ENCODE assay signal across 18 cellular contexts in genomic region chr7:158963780-158964222, GRCh38.
"Had no signal": no experiment of that assay in that cellular context is flagged by ENCODE, and none has a peak within 500 bp of the region (broad histone marks: within the 10 kb centered on the region; RNA-seq: fewer than 3 reads in every experiment).

No MANE protein-coding gene starts in this region.

- H3K9ac ChIP-seq: neural progenitor cell had no signal

- H3K27ac Mint-ChIP-seq: activated naive CD4-positive, alpha-beta T cell treated with anti-CD3 and anti-CD28 coated beads, Interleukin-2, amount 50 U/mL, for 72 hours; activated T-cell treated with anti-CD3 and anti-CD28 coated beads, Interleukin-2, amount 50 U/mL, for 72 hours; neural progenitor cell; stimulated activated effector memory CD8-positive, alpha-beta T cell treated with anti-CD3 and anti-CD28 coated beads, Interleukin-12 subunit alpha, Interleukin-12 subunit beta, amount 100 ng/mL, for 72 hours had no signal

- DNase-seq: activated CD4-positive, alpha-beta T cell treated with anti-CD3 and anti-CD28 coated beads for 1 hour; activated effector memory CD4-positive, alpha-beta T cell treated with anti-CD3 and anti-CD28 coated beads, Interleukin-2, amount 50 U/mL, for 16 hours; activated T-cell treated with anti-CD3 and anti-CD28 coated beads, Interleukin-2, amount 50 U/mL, for 72 hours; foreskin keratinocyte; naive B cell; sigmoid colon; stimulated activated CD4-positive, alpha-beta T cell treated with anti-CD3 and anti-CD28 coated beads, Interleukin-4, amount 100 ng/mL, for 24 hours; T-helper 2 cell; upper lobe of left lung had no signal

- H3K4me3 ChIP-seq: adrenal gland, neural progenitor cell, prostate gland, sigmoid colon, SJSA1, thoracic aorta, upper lobe of left lung had no signal

- ATAC-seq: activated naive CD4-positive, alpha-beta T cell treated with anti-CD3 and anti-CD28 coated beads, Interleukin-2, amount 50 U/mL, for 72 hours; activated T-cell treated with anti-CD3 and anti-CD28 coated beads, Interleukin-2, amount 50 U/mL, for 72 hours; foreskin keratinocyte; stimulated activated effector memory CD8-positive, alpha-beta T cell treated with anti-CD3 and anti-CD28 coated beads, Interleukin-12 subunit alpha, Interleukin-12 subunit beta, amount 100 ng/mL, for 72 hours had no signal

- H3K36me3 Mint-ChIP-seq: stimulated activated effector memory CD8-positive, alpha-beta T cell treated with anti-CD3 and anti-CD28 coated beads, Interleukin-12 subunit alpha, Interleukin-12 subunit beta, amount 100 ng/mL, for 72 hours had no signal

- H3K9me3 ChIP-seq: adrenal gland, prostate gland had no signal

- H3K27me3 ChIP-seq: adrenal gland, neural progenitor cell had no signal

- H3K4me1 ChIP-seq: foreskin keratinocyte, neural progenitor cell, prostate gland, SJSA1 had no signal

- H3K27ac ChIP-seq: epithelial cell of prostate, foreskin keratinocyte, neural progenitor cell, prostate gland, SJSA1, thoracic aorta, upper lobe of left lung, VCaP had no signal

- H3K4me3 Mint-ChIP-seq: activated T-cell treated with anti-CD3 and anti-CD28 coated beads, Interleukin-2, amount 50 U/mL, for 72 hours; naive B cell; neural progenitor cell; stimulated activated effector memory CD8-positive, alpha-beta T cell treated with anti-CD3 and anti-CD28 coated beads, Interleukin-12 subunit alpha, Interleukin-12 subunit beta, amount 100 ng/mL, for 72 hours had no signal

- H3K36me3 ChIP-seq: adrenal gland, neural progenitor cell, prostate gland, sigmoid colon, SJSA1, thoracic aorta, upper lobe of left lung had no signal

- H3K4me1 Mint-ChIP-seq: naive B cell had no signal
